In the genomic region with DNA sequence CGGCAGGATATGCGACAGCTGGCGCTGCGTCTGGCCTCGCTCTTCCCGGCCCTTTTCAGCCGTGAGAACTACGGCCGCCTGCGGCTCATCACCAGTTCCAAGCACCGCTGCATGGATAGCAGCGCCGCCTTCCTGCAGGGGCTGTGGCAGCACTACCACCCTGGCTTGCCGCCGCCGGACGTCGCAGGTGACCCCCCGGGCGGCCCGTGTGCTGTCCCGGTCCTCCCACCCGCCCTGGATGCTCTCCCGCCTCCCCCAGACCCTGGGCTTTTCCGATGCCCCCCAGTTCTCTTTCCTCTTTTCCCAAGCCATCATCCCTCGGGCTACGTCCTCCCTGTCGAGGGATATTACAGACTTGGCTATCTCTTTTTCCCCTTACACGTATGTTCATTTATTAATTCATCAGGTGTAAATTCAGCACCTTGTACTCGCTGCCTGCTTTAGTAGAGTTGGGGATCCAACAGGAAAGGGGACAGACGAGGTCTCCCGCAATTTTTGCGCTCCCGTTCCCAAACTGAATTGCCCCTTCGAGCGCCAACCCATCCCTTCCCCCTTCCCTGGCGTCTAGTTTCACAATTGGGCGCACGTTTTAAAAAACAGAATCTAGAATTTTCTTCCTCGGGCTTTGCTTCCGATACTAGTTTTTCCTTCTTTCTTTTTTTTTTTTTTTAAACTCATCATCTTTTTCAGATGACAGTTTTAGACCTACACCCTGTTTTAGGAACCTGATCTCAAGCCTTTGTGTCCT, we compare ENCODE assay signal across 8 cellular contexts. TPM values are rescaled to one million over a fixed set of nuclear protein-coding genes. Genes with fewer than 3 reads are reported as not detected.
DNase-seq lines count a peak whose midpoint lies in the region; ATAC-seq and TF ChIP-seq lines count a peak whose summit lies in the region.

No MANE protein-coding gene starts in this region.

- BruUV-seq in HCT116 (replicated peaks; lab: Mats Ljungman, UMichigan): no TSS peak

- H3K27ac ChIP-seq in HCT116 (ENCODE audit: low read depth, low read length): peak overlapping the region; percentile 63
- H3K27ac ChIP-seq in WERI-Rb-1: peak overlapping the region; percentile 62

- H3K9ac ChIP-seq in HCT116 (ENCODE audit: low read length): peak overlapping the region; percentile 71
- H3K9ac ChIP-seq in Loucy (ENCODE audit: low read depth, low read length, poor library complexity, severe bottlenecking): peak overlapping the region; percentile 76

- RAD21 ChIA-PET in HCT116 (lab: Charles Lee; ENCODE audit: low non-redundant PET in 1 of 2, low total read pairs in 2 of 2, uncharacterized antibody in 2 of 2, unreplicated experiment in 2 of 2): no interaction called here

- H3K4me3 ChIP-seq in HCT116 (replicated peaks in 1 of 2; ENCODE audit: low read depth in 1 of 2, low read length in 2 of 2): peak overlapping the region; percentile 67 to 93
- peak overlapping the region; percentile 95 for H3K4me3 ChIP-seq in Loucy (ENCODE audit: low read length, poor library complexity, severe bottlenecking)
- H3K4me3 ChIP-seq in WERI-Rb-1 (ENCODE audit: low read depth, low read length): peak overlapping the region; percentile 87

- DNase-seq in NCI-H2029 (lab: John Stamatoyannopoulos, UW) (peak; percentile 1), NCI-H2029 treated with DMSO at 0.1 percent for 48 hours (lab: John Stamatoyannopoulos, UW) (no peak), HCT116 (ENCODE audit: low read depth, low spot score) (peak; percentile 10), WERI-Rb-1 (peak; percentile 76), cerebellar cortex (ENCODE audit: low spot score) (peak; percentile 50), kidney tubule cell (ENCODE audit: low spot score) (peak; percentile 73)
- peak; percentile 26 to 32 for DNase-seq in stimulated activated CD4-positive, alpha-beta T cell treated with anti-CD3 and anti-CD28 coated beads, Interleukin-1b, Interleukin-23, amount 100 ng/mL, for 4 hours (ENCODE audit: low read depth in 2 of 2)

- H4K20me1 ChIP-seq in HCT116 (ENCODE audit: insufficient read depth): no peaks in the 10 kb centered on the region
- peaks cover 26% of the 10 kb centered on the region for H4K20me1 ChIP-seq in Loucy (ENCODE audit: insufficient read depth, low read length, poor library complexity, severe bottlenecking)

- H3K9me3 ChIP-seq in HCT116 (ENCODE audit: control insufficient read depth in 1 of 2, insufficient read depth in 1 of 2, low read depth in 1 of 2, low read length in 2 of 2): no peaks in the 10 kb centered on the region
- no peaks in the 10 kb centered on the region for H3K9me3 ChIP-seq in Loucy (ENCODE audit: insufficient read depth, low read depth, low read length)
- H3K9me3 ChIP-seq in WERI-Rb-1 (ENCODE audit: severe bottlenecking): no peaks in the 10 kb centered on the region

- peaks cover 10 to 17% of the 10 kb centered on the region in 2 experiments for H3K4me1 ChIP-seq in HCT116 (ENCODE audit: control insufficient read depth in 1 of 2, insufficient read depth in 2 of 2, low read length in 2 of 2)
- H3K4me1 ChIP-seq in Loucy (ENCODE audit: insufficient read depth, low read length, poor library complexity, severe bottlenecking): peaks cover 48% of the 10 kb centered on the region

- no peaks in the 10 kb centered on the region for H3F3A ChIP-seq in Loucy (ENCODE audit: low read depth)

- H3K36me3 ChIP-seq in HCT116 (ENCODE audit: control insufficient read depth in 1 of 2, insufficient read depth in 2 of 2, low read length in 2 of 2) (peaks cover 0 to 9% of the 10 kb centered on the region in 2 experiments; a peak in 2 of 4 replicates), Loucy (ENCODE audit: insufficient read depth, low read length) (no peaks in the 10 kb centered on the region), WERI-Rb-1 (peaks cover 25% of the 10 kb centered on the region)

- peak overlapping the region; percentile 52 for H2AFZ ChIP-seq in HCT116 (ENCODE audit: low read depth, low read length, poor library complexity, severe bottlenecking)
- peak overlapping the region; percentile 99 for H2AFZ ChIP-seq in Loucy (ENCODE audit: low read length)

- POLR2A ChIA-PET in HCT116 (lab: Charles Lee): interaction anchor here (0.5 kb wide), 1 partner anchor 1058 kb away, joined by 4 read pairs; no protein-coding TSS in a partner anchor

- H3K27me3 ChIP-seq in HCT116 (ENCODE audit: insufficient read depth, low read length) (no peaks in the 10 kb centered on the region), Loucy (ENCODE audit: insufficient read depth, low read length, poor library complexity, severe bottlenecking) (peaks cover 47% of the 10 kb centered on the region), WERI-Rb-1 (ENCODE audit: insufficient read depth, low read depth, severe bottlenecking) (no peaks in the 10 kb centered on the region)

- TF ChIP-seq RAD21 in HCT116 (IDR thresholded peaks at IDR 0.05; ENCODE audit: low read depth): peak; percentile 61

- peak; percentile 30 to 57 (median 50); a peak in 5 of 6 replicates for TF ChIP-seq CTCF in HCT116 (IDR thresholded peaks at IDR 0.05 in 2 of 3, conservative IDR thresholded peaks at IDR 0.05 in 1 of 3; ENCODE audit: borderline replicate concordance in 1 of 3, insufficient read depth in 1 of 3, low read depth in 2 of 3, low read length in 2 of 3)
- TF ChIP-seq CTCF in Loucy (conservative IDR thresholded peaks at IDR 0.05; ENCODE audit: low read length): peak; percentile 60
- TF ChIP-seq CTCF in WERI-Rb-1 (IDR thresholded peaks at IDR 0.05; ENCODE audit: low read depth, low read length): peak; percentile 86

- CTCF ChIA-PET in HCT116 (lab: Charles Lee): no interaction called here

- intact Hi-C loops in HCT116 (cut with micrococcal nuclease): no loop called here

- peak overlapping the region; percentile 91 for H3K4me2 ChIP-seq in HCT116 (ENCODE audit: low read length)
- H3K4me2 ChIP-seq in Loucy (ENCODE audit: low read depth, low read length, poor library complexity, severe bottlenecking): peak overlapping the region; percentile 92

- TF ChIP-seq POLR2A in HCT116 (IDR thresholded peaks at IDR 0.05; ENCODE audit: borderline replicate concordance, extremely low read depth, insufficient read depth, insufficient read length): no peak

- H3K79me2 ChIP-seq in HCT116 (ENCODE audit: insufficient read depth, low read length): peaks cover 34% of the 10 kb centered on the region
- H3K79me2 ChIP-seq in Loucy (ENCODE audit: insufficient read depth, low read length): peaks cover 31% of the 10 kb centered on the region

- no peaks in the 10 kb centered on the region; the same call in 1 of the 2 replicates for H3K9me2 ChIP-seq in HCT116 (ENCODE audit: insufficient read depth)
- H3K9me2 ChIP-seq in Loucy (replicated peaks; ENCODE audit: low read depth, low read length): no peaks in the 10 kb centered on the region

- peak; percentile 81 for ATAC-seq in HCT116

TF ChIP-seq in HCT116, 20 proteins besides CTCF, POLR2A, EP300 and RAD21:
- TF ChIP-seq, protein P1, sequence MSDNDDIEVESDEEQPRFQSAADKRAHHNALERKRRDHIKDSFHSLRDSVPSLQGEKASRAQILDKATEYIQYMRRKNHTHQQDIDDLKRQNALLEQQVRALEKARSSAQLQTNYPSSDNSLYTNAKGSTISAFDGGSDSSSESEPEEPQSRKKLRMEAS (IDR thresholded peaks at IDR 0.05): peak; percentile 52
- TF ChIP-seq FOSL1 (IDR thresholded peaks at IDR 0.05; ENCODE audit: low read depth) (no peak), SIN3A (IDR thresholded peaks at IDR 0.05; ENCODE audit: low read depth) (peak; percentile 49)
TF ChIP-seq in HCT116: peak in this region for 2.

RNA-seq across cellular contexts. Expression of gene MINPP1, which starts 0.8 kb away (rescaled TPM):
- 22.1 TPM for total RNA-seq in HCT116 (2021; ENCODE audit: unreplicated experiment)
- 8.6 and 9.1 TPM in 2 replicates for polyA plus RNA-seq in HCT116 (2012)
